8 cellular contexts compared by ENCODE assay signal in genomic region chr17:82332669-82333278, GRCh38. TPM values are rescaled to one million over a fixed set of nuclear protein-coding genes. Genes with fewer than 3 reads are reported as not detected.
A peak's percentile ranks its signal among the peaks of the same experiment; 100 is the strongest.
DNase-seq lines count a peak whose midpoint lies in the region; ATAC-seq, FAIRE-seq and TF ChIP-seq lines count a peak whose summit lies in the region.

No MANE protein-coding gene starts in this region.

- no peak for TF ChIP-seq CTCF in GM20000 (IDR thresholded peaks at IDR 0.05; ENCODE audit: extremely low read depth, missing control alignments)
- TF ChIP-seq CTCF in bronchial epithelial cell (IDR thresholded peaks at IDR 0.05; ENCODE audit: insufficient read depth, low read length, severe bottlenecking), result no peak

- peak; percentile 76 for DNase-seq in GM20000 (ENCODE audit: low spot score)
- DNase-seq in NOMO-1 (lab: John Stamatoyannopoulos, UW; ENCODE audit: unreplicated experiment in 2 of 2), result peak; percentile 43 to 64
- peak; percentile 40 for DNase-seq in bronchial epithelial cell (ENCODE audit: low read depth)
- DNase-seq in left kidney (ENCODE audit: low read depth, low spot score), result peak; percentile 67
- no peak for DNase-seq in middle frontal gyrus (ENCODE audit: extremely low spot score, low spot score)
- DNase-seq in COR-L47 (lab: John Stamatoyannopoulos, UW), result no peak

- FAIRE-seq in bronchial epithelial cell (lab: Jason Lieb, UNC), result no peak

- H3K4me3 ChIP-seq in bronchial epithelial cell (ENCODE audit: low read depth, low read length) (peak overlapping the region; percentile 33), subcutaneous abdominal adipose tissue (ENCODE audit: low read depth in 1 of 5, low read length in 5 of 5) (peak overlapping the region; percentile 59 to 72 (median 62))

- H3K36me3 ChIP-seq in bronchial epithelial cell (ENCODE audit: control insufficient read depth, insufficient read depth, low read length), result no peaks in the 10 kb centered on the region
- H3K36me3 ChIP-seq in subcutaneous abdominal adipose tissue (ENCODE audit: control insufficient read depth in 5 of 5, insufficient read depth in 5 of 5, low read length in 5 of 5), result no peaks in the 10 kb centered on the region

- H3K27me3 ChIP-seq in bronchial epithelial cell (ENCODE audit: control insufficient read depth, insufficient read depth, low read length) (peaks cover 6% of the 10 kb centered on the region), subcutaneous abdominal adipose tissue (ENCODE audit: control insufficient read depth in 5 of 5, insufficient read depth in 4 of 5, low read length in 5 of 5) (peaks cover 11 to 42% (median 19%) of the 10 kb centered on the region in 5 donors)

- H3K4me1 ChIP-seq in subcutaneous abdominal adipose tissue (ENCODE audit: control insufficient read depth in 5 of 5, insufficient read depth in 5 of 5, low read length in 5 of 5), result peaks cover 3 to 46% (median 36%) of the 10 kb centered on the region in 5 donors

- no peak for ATAC-seq in GM21786 (IDR thresholded peaks at IDR 0.05; ENCODE audit: unreplicated experiment)

- peak overlapping the region in 3 of 5 donors; percentile 1 to 54 (median 41) for H3K9ac ChIP-seq in subcutaneous abdominal adipose tissue (ENCODE audit: low read length in 5 of 5)

- no peaks in the 10 kb centered on the region for H3K9me3 ChIP-seq in subcutaneous abdominal adipose tissue (ENCODE audit: control insufficient read depth in 5 of 5, low read length in 5 of 5)

- H3K27ac ChIP-seq in subcutaneous abdominal adipose tissue (ENCODE audit: low read depth, low read length), result no peak overlapping the region

RNA-seq across cellular contexts. Expression of gene SECTM1, which starts 0.8 kb away (rescaled TPM):
- 1.3 and 3.7 TPM in 2 replicates for total RNA-seq in bronchial epithelial cell

RNA-seq across cellular contexts. Expression of gene CD7, which starts 15.4 kb away (rescaled TPM):
- total RNA-seq in bronchial epithelial cell, result not detected in 2 replicates

RNA-seq across cellular contexts. Expression of gene TEX19, which starts 26.3 kb away (rescaled TPM):
- not detected in 2 replicates for total RNA-seq in bronchial epithelial cell

RNA-seq across cellular contexts. Expression of gene UTS2R, which starts 38.8 kb away (rescaled TPM):
- total RNA-seq in bronchial epithelial cell, result not detected in 2 replicates

RNA-seq across cellular contexts. Expression of gene CSNK1D, which starts 59.3 kb away (rescaled TPM):
- total RNA-seq in bronchial epithelial cell, result 64.9 and 72.4 TPM in 2 replicates

Comparison
In these comparisons a context has a peak if more than half of its experiments do, and no peak if none do; other contexts are left out.
1. DNase-seq: peak in GM20000 (single experiment), NOMO-1 (2 of 2), bronchial epithelial cell (single experiment) and left kidney (single experiment); none in middle frontal gyrus (single experiment) and COR-L47 (single experiment).